Comparison of ENCODE assay signal across 8 cellular contexts in genomic region chr7:5528071-5528814, GRCh38. TPM values are rescaled to one million over a fixed set of nuclear protein-coding genes. Genes with fewer than 3 reads are reported as not detected.
DNase-seq lines count a peak whose midpoint lies in the region; ATAC-seq, FAIRE-seq and TF ChIP-seq lines count a peak whose summit lies in the region.

No MANE protein-coding gene starts in this region.

- H3K4me1 ChIP-seq in Caco-2 (peaks cover 40% of the 10 kb centered on the region), astrocyte (ENCODE audit: insufficient read depth, low read length) (peaks cover 23% of the 10 kb centered on the region), iPS-18a (ENCODE audit: control insufficient read depth, low read depth, low read length) (peaks cover 27% of the 10 kb centered on the region)

- H3K4me1 Mint-ChIP-seq in Caco-2 (ENCODE audit: low read depth, unreplicated experiment) (peaks cover 34% of the 10 kb centered on the region), astrocyte (ENCODE audit: low read depth, unreplicated experiment) (peaks cover 23% of the 10 kb centered on the region)

- ATAC-seq in HG03108 (IDR thresholded peaks at IDR 0.05; ENCODE audit: unreplicated experiment) (no peak), GM19455 (IDR thresholded peaks at IDR 0.05; ENCODE audit: unreplicated experiment) (no peak)

- FAIRE-seq in astrocyte (lab: Jason Lieb, UNC) = no peak

- TF ChIP-seq CTCF in Caco-2 (IDR thresholded peaks at IDR 0.05; ENCODE audit: insufficient read depth in 1 of 2, low read depth in 1 of 2, low read length in 1 of 2, severe bottlenecking in 1 of 2, unreplicated experiment in 1 of 2) (no peak), astrocyte (IDR thresholded peaks at IDR 0.05; ENCODE audit: insufficient read depth, low read depth, low read length) (no peak)

- DNase-seq in Caco-2 (peak in 1 of 2 experiments; percentile 60), OCI-M1 (lab: John Stamatoyannopoulos, UW) (peak; percentile 35), astrocyte (ENCODE audit: low read depth) (no peak), KG1 (lab: John Stamatoyannopoulos, UW) (no peak)
- peak; percentile 25 to 37 for DNase-seq in stimulated activated CD4-positive, alpha-beta T cell treated with anti-CD3 and anti-CD28 coated beads, Interleukin-2, amount 100 ng/mL, for 48 hours

- H3K9me3 Mint-ChIP-seq in Caco-2 (ENCODE audit: unreplicated experiment) = no peaks in the 10 kb centered on the region
- peaks cover 10% of the 10 kb centered on the region for H3K9me3 Mint-ChIP-seq in astrocyte (ENCODE audit: unreplicated experiment)

- POLR2A ChIA-PET in Caco-2 (lab: Charles Lee) = interaction anchor here (0.6 kb wide), 1 partner anchor 132 kb away, joined by 3 read pairs; no protein-coding TSS in a partner anchor

- peak overlapping the region; percentile 93 for H3K4me2 ChIP-seq in astrocyte (ENCODE audit: low read length)

- H3K27me3 ChIP-seq in Caco-2 (replicated peaks; ENCODE audit: control insufficient read depth, insufficient read depth, low read length) (no peaks in the 10 kb centered on the region), astrocyte (ENCODE audit: insufficient read depth, low read length) (no peaks in the 10 kb centered on the region), iPS-18a (ENCODE audit: control insufficient read depth, insufficient read depth, low read length) (no peaks in the 10 kb centered on the region)

- H3K4me3 ChIP-seq in Caco-2 (ENCODE audit: low read depth, low read length) (peak overlapping the region; percentile 95), astrocyte (ENCODE audit: insufficient read depth, low read depth, low read length) (peak overlapping the region; percentile 98), iPS-18a (ENCODE audit: low read length) (peak overlapping the region; percentile 92)

- H3K4me3 Mint-ChIP-seq in Caco-2 (ENCODE audit: unreplicated experiment) = peak overlapping the region; percentile 92
- H3K4me3 Mint-ChIP-seq in astrocyte (ENCODE audit: unreplicated experiment) = peak overlapping the region; percentile 100

- no TSS peak for BruUV-seq in Caco-2 (replicated peaks; lab: Mats Ljungman, UMichigan)

- H3K36me3 ChIP-seq in Caco-2 (ENCODE audit: control insufficient read depth, insufficient read depth, low read length) (peaks cover 28% of the 10 kb centered on the region), astrocyte (ENCODE audit: insufficient read depth, low read length) (peaks cover 43% of the 10 kb centered on the region), iPS-18a (ENCODE audit: control insufficient read depth, low read depth, low read length) (peaks cover 51% of the 10 kb centered on the region)

- H3K27me3 Mint-ChIP-seq in Caco-2 (ENCODE audit: insufficient read depth, unreplicated experiment) = no peaks in the 10 kb centered on the region
- H3K27me3 Mint-ChIP-seq in astrocyte (ENCODE audit: low read depth, unreplicated experiment) = no peaks in the 10 kb centered on the region

- peaks cover 65% of the 10 kb centered on the region for H4K20me1 ChIP-seq in astrocyte (ENCODE audit: insufficient read depth, low read length)

- H3K79me2 ChIP-seq in astrocyte (ENCODE audit: insufficient read depth, low read length) = peaks cover 63% of the 10 kb centered on the region

- H3K27ac Mint-ChIP-seq in Caco-2 (ENCODE audit: unreplicated experiment) (peak overlapping the region; percentile 93), astrocyte (ENCODE audit: unreplicated experiment) (peak overlapping the region; percentile 99)

- no peaks in the 10 kb centered on the region for H3K9me3 ChIP-seq in Caco-2
- H3K9me3 ChIP-seq in astrocyte (ENCODE audit: insufficient read depth, low read depth, low read length) = no peaks in the 10 kb centered on the region
- H3K9me3 ChIP-seq in iPS-18a (ENCODE audit: control insufficient read depth, low read depth, low read length) = no peaks in the 10 kb centered on the region

- H3K27ac ChIP-seq in astrocyte (ENCODE audit: low read depth, low read length) (peak overlapping the region; percentile 28), iPS-18a (ENCODE audit: low read length) (peak overlapping the region; percentile 5)

- CTCF ChIA-PET in Caco-2 (lab: Charles Lee) = no interaction called here

- no peak overlapping the region for H2AFZ ChIP-seq in astrocyte (ENCODE audit: low read depth, low read length)

- H3K9ac ChIP-seq in astrocyte (ENCODE audit: low read length) (peak overlapping the region; percentile 90), iPS-18a (ENCODE audit: low read length) (peak overlapping the region; percentile 98)

- H3K36me3 Mint-ChIP-seq in Caco-2 (ENCODE audit: insufficient read depth, unreplicated experiment) (peaks cover 82% of the 10 kb centered on the region), astrocyte (ENCODE audit: low read depth, unreplicated experiment) (peaks cover 40% of the 10 kb centered on the region)

- intact Hi-C loops in Caco-2 (cut with micrococcal nuclease; ENCODE audit: unreplicated experiment) = no loop called here

RNA-seq across cellular contexts. Expression of gene ACTB, which starts 2.2 kb away (rescaled TPM):
- total RNA-seq in Caco-2 (2022) = 3,565 and 4,201 TPM in 2 replicates
- total RNA-seq in astrocyte = 8,286 and 8,942 TPM in 2 replicates

RNA-seq across cellular contexts. Expression of gene FBXL18, which starts 14.6 kb away (rescaled TPM):
- total RNA-seq in Caco-2 (2022) (22.1 and 24.6 TPM in 2 replicates), astrocyte (33.1 and 35.5 TPM in 2 replicates)

Comparison
In these comparisons a context has a peak if more than half of its experiments do, and no peak if none do; other contexts are left out.
1. DNase-seq: peak in OCI-M1 (single experiment) and stimulated activated CD4-positive, alpha-beta T cell treated with anti-CD3 and anti-CD28 coated beads, Interleukin-2, amount 100 ng/mL, for 48 hours (2 of 2); none in astrocyte (single experiment) and KG1 (single experiment).
2. Peak in every context shown above with its lines, with median percentiles within 50 percentile points of each other: H3K4me3 ChIP-seq.